In the genomic region with DNA sequence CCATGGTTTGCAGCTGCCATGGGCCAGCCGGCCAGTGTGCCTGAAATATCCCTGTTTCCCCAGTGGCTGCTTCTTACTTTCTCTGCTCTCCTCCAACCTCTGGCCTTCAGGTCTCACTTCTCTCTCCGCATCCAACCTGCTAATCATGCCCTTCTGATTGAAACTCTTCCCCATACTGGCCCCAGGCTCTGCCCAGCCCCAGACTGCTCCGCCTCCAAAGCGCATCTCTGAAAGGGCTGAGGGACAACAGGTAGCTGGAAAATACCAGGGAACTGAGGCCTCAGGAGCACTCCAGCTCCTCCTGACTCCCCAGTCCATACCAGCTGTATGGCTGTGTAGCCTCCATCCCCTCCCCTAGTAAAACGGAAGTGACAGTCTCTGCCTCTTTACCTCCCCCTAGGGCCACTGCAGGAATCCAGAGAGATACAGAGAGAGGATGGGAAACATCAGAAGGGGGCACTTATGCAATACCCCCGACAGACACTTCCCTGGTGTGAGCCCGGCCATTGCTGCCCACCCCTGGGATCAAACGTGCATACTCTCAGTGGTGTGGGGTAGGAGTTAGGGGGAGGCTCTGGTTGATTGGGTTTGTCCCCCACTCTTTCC, we compare ENCODE assay signal across 15 cellular contexts. TPM values are rescaled to one million over a fixed set of nuclear protein-coding genes. Genes with fewer than 3 reads are reported as not detected.
DNase-seq lines count a peak whose midpoint lies in the region; ATAC-seq and TF ChIP-seq lines count a peak whose summit lies in the region.
"Had no signal": no experiment of that assay in that cellular context is flagged by ENCODE, and none has a peak within 500 bp of the region (broad histone marks: within the 10 kb centered on the region; RNA-seq: fewer than 3 reads in every experiment).

No MANE protein-coding gene starts in this region.

- peaks cover 11% of the 10 kb centered on the region for H4K20me1 ChIP-seq in OCI-LY3 (ENCODE audit: insufficient read depth, low read length)

- no peak overlapping the region for H2BK15ac ChIP-seq in neuronal stem cell (ENCODE audit: low read length)

- H3K18ac ChIP-seq in neuronal stem cell (ENCODE audit: low read length), result no peak overlapping the region

- no peak overlapping the region for H3K23ac ChIP-seq in neuronal stem cell (ENCODE audit: low read depth, low read length, poor library complexity)

- no peak overlapping the region for H3K14ac ChIP-seq in neuronal stem cell (ENCODE audit: low read length)

- H3K9me3 ChIP-seq in OCI-LY3 (ENCODE audit: insufficient read depth, low read length) (no peaks in the 10 kb centered on the region), neuronal stem cell (replicated peaks in 1 of 2; ENCODE audit: control insufficient read depth in 2 of 2, insufficient read depth in 1 of 2, low read depth in 1 of 2, low read length in 2 of 2) (no peaks in the 10 kb centered on the region)

- H4K8ac ChIP-seq in neuronal stem cell (ENCODE audit: low read depth, low read length), result no peak overlapping the region

- no peak overlapping the region for H2BK120ac ChIP-seq in neuronal stem cell (ENCODE audit: low read depth, low read length)

- H2AFZ ChIP-seq in OCI-LY3 (ENCODE audit: low read depth, low read length) (no peak overlapping the region), neuronal stem cell (ENCODE audit: low read length) (no peak overlapping the region)
- H2AFZ ChIP-seq: parathyroid adenoma had no signal

- peak overlapping the region; percentile 85 for H3K27ac ChIP-seq in OCI-LY3 (ENCODE audit: low read length)
- H3K27ac ChIP-seq in neuronal stem cell (replicated peaks; ENCODE audit: low read length), result no peak overlapping the region
- H3K27ac ChIP-seq: C4-2B, parathyroid adenoma had no signal

- H3K4me3 ChIP-seq in OCI-LY3 (ENCODE audit: low read length), result peak overlapping the region; percentile 44
- H3K4me3 ChIP-seq in neuronal stem cell (ENCODE audit: low read length in 2 of 2), result no peak overlapping the region

- H3K4me2 ChIP-seq in OCI-LY3 (ENCODE audit: low read length) (peak overlapping the region; percentile 56), neuronal stem cell (ENCODE audit: insufficient read depth, low read length, poor library complexity, severe bottlenecking) (no peak overlapping the region)

- no CpG with 5 or more reads among the region's 8 CpGs for WGBS in neuronal stem cell (ENCODE audit: extremely low coverage in 2 of 2, insufficient read length in 2 of 2, insufficient replicate concordance in 1 of 2), 2 donors

- H2BK5ac ChIP-seq in neuronal stem cell (ENCODE audit: low read length), result peak overlapping the region; percentile 7

- no peak overlapping the region for H3K4ac ChIP-seq in neuronal stem cell (ENCODE audit: low read length)

- H3K36me3 ChIP-seq in OCI-LY3 (replicated peaks; ENCODE audit: low read depth, low read length) (peaks cover 53% of the 10 kb centered on the region), neuronal stem cell (replicated peaks in 1 of 2; ENCODE audit: control insufficient read depth in 2 of 2, insufficient read depth in 2 of 2, low read length in 2 of 2) (peaks cover 0 to 85% of the 10 kb centered on the region in 2 donors)

- TF ChIP-seq CTCF in GM12873 (IDR thresholded peaks at IDR 0.05; ENCODE audit: insufficient read depth, low read depth, low read length, missing control alignments) (peak; percentile 58), OCI-LY3 (IDR thresholded peaks at IDR 0.05; ENCODE audit: low read depth, low read length) (peak; percentile 55)

- no peaks in the 10 kb centered on the region for H3K27me3 ChIP-seq in OCI-LY3 (ENCODE audit: low read depth, low read length)
- H3K27me3 ChIP-seq in neuronal stem cell (ENCODE audit: control insufficient read depth in 3 of 3, insufficient read depth in 3 of 3, low read depth in 1 of 3, low read length in 3 of 3), result peaks cover 0 to 38% (median 2%) of the 10 kb centered on the region in 3 experiments

- ATAC-seq in GM21529 (IDR thresholded peaks at IDR 0.05; ENCODE audit: unreplicated experiment) (peak; percentile 31), HG02571 (IDR thresholded peaks at IDR 0.05; ENCODE audit: unreplicated experiment) (no peak), GM21576 (IDR thresholded peaks at IDR 0.05; ENCODE audit: unreplicated experiment) (no peak)
- ATAC-seq: left cardiac atrium had no signal

- peak overlapping the region; percentile 20; the same call in 1 of the 2 replicates for H3K9ac ChIP-seq in OCI-LY3 (ENCODE audit: low read length)
- H3K9ac ChIP-seq in neuronal stem cell (ENCODE audit: low read depth, low read length, poor library complexity), result no peak overlapping the region
- H3K9ac ChIP-seq: parathyroid adenoma had no signal

- DNase-seq in neuronal stem cell (ENCODE audit: low spot score) (no peak), medulla oblongata (ENCODE audit: extremely low spot score) (no peak)
- DNase-seq: activated CD4-positive, alpha-beta T cell treated with anti-CD3 and anti-CD28 coated beads for 48 hours; activated T-cell treated with anti-CD3 and anti-CD28 coated beads for 4 hours; hippocampal formation; left cardiac atrium; NCI-H2081 treated with DMSO at 0.1 percent for 48 hours; NCI-H69 had no signal

- H4K91ac ChIP-seq in neuronal stem cell (ENCODE audit: low read depth, low read length, poor library complexity), result no peak overlapping the region

- H3K4me1 ChIP-seq in OCI-LY3 (ENCODE audit: low read length) (peaks cover 99% of the 10 kb centered on the region), neuronal stem cell (ENCODE audit: control insufficient read depth in 2 of 2, insufficient read depth in 1 of 2, low read depth in 1 of 2, low read length in 2 of 2) (peaks cover 11 to 19% of the 10 kb centered on the region in 2 donors)
- H3K4me1 ChIP-seq: parathyroid adenoma had no signal

- H2BK12ac ChIP-seq in neuronal stem cell (ENCODE audit: low read length), result no peak overlapping the region

- no peak overlapping the region for H2AK5ac ChIP-seq in neuronal stem cell (ENCODE audit: low read depth, low read length)

- peaks cover 100% of the 10 kb centered on the region for H3K79me2 ChIP-seq in OCI-LY3 (ENCODE audit: low read length)
- H3K79me2 ChIP-seq: parathyroid adenoma had no signal

- H3K79me1 ChIP-seq in neuronal stem cell (ENCODE audit: low read depth, low read length), result no peaks in the 10 kb centered on the region

RNA-seq across cellular contexts. Expression of gene PAX5, which starts 34.2 kb away (rescaled TPM):
- not detected for polyA plus RNA-seq in neuronal stem cell (2013, experiment 1 of 2)
- polyA plus RNA-seq in neuronal stem cell (2013, experiment 2 of 2), result under 0.01 TPM
